21 cellular contexts compared by ENCODE assay signal in genomic region chr9:10005206-10005605, GRCh38.
A peak's percentile ranks its signal among the peaks of the same experiment; 100 is the strongest.
DNase-seq lines count a peak whose midpoint lies in the region; ATAC-seq, FAIRE-seq and TF ChIP-seq lines count a peak whose summit lies in the region.
"Had no signal": no experiment of that assay in that cellular context is flagged by ENCODE, and none has a peak within 500 bp of the region (broad histone marks: within the 10 kb centered on the region; RNA-seq: fewer than 3 reads in every experiment).

No MANE protein-coding gene starts in this region.

- dilution Hi-C loops in endothelial cell of umbilical vein (cut with MboI; ENCODE audit: extremely low pct_ligation_motif_present, low sequenced_read_pairs), result no loop called here

- TF ChIP-seq POLR2A in endothelial cell of umbilical vein (IDR thresholded peaks at IDR 0.05; ENCODE audit: low read depth, low read length), result no peak

- no peak overlapping the region for H3K27ac Mint-ChIP-seq in activated CD4-positive, alpha-beta T cell treated with anti-CD3 and anti-CD28 coated beads, Interleukin-2, amount 10 ng/mL, durations not matched to agents 24 days and 14 days

- H3K27me3 ChIP-seq in HUES64 (ENCODE audit: insufficient read depth, low read length) (no peaks in the 10 kb centered on the region), SJCRH30 (no peaks in the 10 kb centered on the region), endothelial cell of umbilical vein (ENCODE audit: control insufficient read depth in 2 of 2, insufficient read depth in 2 of 2, low read length in 2 of 2) (no peaks in the 10 kb centered on the region)

- peaks cover 55% of the 10 kb centered on the region for H3K4me1 ChIP-seq in HUES64 (ENCODE audit: insufficient read depth, low read length)
- peaks cover 43% of the 10 kb centered on the region for H3K4me1 ChIP-seq in SJCRH30
- peaks cover 20% of the 10 kb centered on the region for H3K4me1 ChIP-seq in endothelial cell of umbilical vein (ENCODE audit: control insufficient read depth, extremely low read depth, insufficient read depth, low read length)

- no peaks in the 10 kb centered on the region for H3K36me3 ChIP-seq in HUES64 (ENCODE audit: insufficient read depth, low read length)
- H3K36me3 ChIP-seq in SJCRH30, result no peaks in the 10 kb centered on the region
- no peaks in the 10 kb centered on the region for H3K36me3 ChIP-seq in endothelial cell of umbilical vein (ENCODE audit: control insufficient read depth in 2 of 2, extremely low read depth in 1 of 2, insufficient read depth in 2 of 2, low read length in 2 of 2)

- no TSS peak for BruUV-seq in endothelial cell of umbilical vein (replicated peaks; lab: Mats Ljungman, UMichigan)

- no peak for TF ChIP-seq CTCF in endothelial cell of umbilical vein (IDR thresholded peaks at IDR 0.05; ENCODE audit: extremely low read depth in 1 of 2, insufficient read depth in 1 of 2, low read depth in 1 of 2, low read length in 2 of 2)

- H3K9me1 ChIP-seq in endothelial cell of umbilical vein (replicated peaks; ENCODE audit: control insufficient read depth, extremely low read depth, insufficient read depth, low read length), result no peaks in the 10 kb centered on the region

- H3K36me3 Mint-ChIP-seq in activated CD4-positive, alpha-beta T cell treated with anti-CD3 and anti-CD28 coated beads, Interleukin-2, amount 10 ng/mL, durations not matched to agents 24 days and 14 days (ENCODE audit: low read depth), result no peaks in the 10 kb centered on the region

- 90% methylated on average over 3 of the region's 4 CpGs for WGBS in HUES64

- peak overlapping the region; percentile 93 for H2AFZ ChIP-seq in endothelial cell of umbilical vein (ENCODE audit: low read depth, low read length)
- H2AFZ ChIP-seq: PC-9 had no signal

- no peaks in the 10 kb centered on the region for H4K20me1 ChIP-seq in endothelial cell of umbilical vein (replicated peaks; ENCODE audit: control insufficient read depth, extremely low read depth, insufficient read depth, low read length)

- H3K79me2 ChIP-seq in endothelial cell of umbilical vein (ENCODE audit: control insufficient read depth, insufficient read depth, low read length), result no peaks in the 10 kb centered on the region

- H3K4me3 ChIP-seq in HUES64 (ENCODE audit: low read length) (no peak overlapping the region), SJCRH30 (no peak overlapping the region), endothelial cell of umbilical vein (replicated peaks in 1 of 3; ENCODE audit: insufficient read depth in 1 of 3, low read depth in 1 of 3, low read length in 3 of 3) (no peak overlapping the region)
- H3K4me3 ChIP-seq: PC-9 had no signal

- POLR2A ChIA-PET in endothelial cell of umbilical vein (lab: Charles Lee), result no interaction called here

- ATAC-seq in left colon, result no peak

- no peak for DNase-seq in SJCRH30
- DNase-seq in endothelial cell of umbilical vein (ENCODE audit: low read depth, low spot score), result peak; percentile 47
- DNase-seq in left colon, result no peak
- DNase-seq in activated CD4-positive, alpha-beta T cell treated with anti-CD3 and anti-CD28 coated beads, Interleukin-2, amount 10 ng/mL, durations not matched to agents 24 days and 14 days, result no peak
- no peak for DNase-seq in posterior vena cava (ENCODE audit: low spot score)
- no peak for DNase-seq in activated T-cell treated with anti-CD3 and anti-CD28 coated beads for 4 hours
- DNase-seq: ACHN, DND-41, HCEC 1CT, Kasumi-1, MM.1S, NCI-H1092, NCI-H1436 treated with DMSO at 0.1 percent for 48 hours, NCI-H2081 treated with DMSO at 0.1 percent for 48 hours, NCI-H524 treated with DMSO at 0.1 percent for 48 hours, PC-9, SIG-M5 had no signal

- H3K9ac ChIP-seq in HUES64 (ENCODE audit: low read depth, low read length) (no peak overlapping the region), endothelial cell of umbilical vein (replicated peaks; ENCODE audit: extremely low read depth, insufficient read depth, low read length) (no peak overlapping the region)

- no peaks in the 10 kb centered on the region for H3K27me3 Mint-ChIP-seq in activated CD4-positive, alpha-beta T cell treated with anti-CD3 and anti-CD28 coated beads, Interleukin-2, amount 10 ng/mL, durations not matched to agents 24 days and 14 days

- H3K9me3 ChIP-seq in HUES64 (ENCODE audit: insufficient read depth, low read depth, low read length) (no peaks in the 10 kb centered on the region), SJCRH30 (replicated peaks) (no peaks in the 10 kb centered on the region), endothelial cell of umbilical vein (replicated peaks; ENCODE audit: control insufficient read depth, insufficient read depth, low read length) (no peaks in the 10 kb centered on the region)

- intact Hi-C loops in endothelial cell of umbilical vein (cut with micrococcal nuclease) (no loop called here), left colon (cut with DNase I, micrococcal nuclease) (no loop called here), posterior vena cava (cut with DNase I) (no loop called here)
- intact Hi-C loops in activated CD4-positive, alpha-beta T cell treated with anti-CD3 and anti-CD28 coated beads, Interleukin-2, amount 10 ng/mL, durations not matched to agents 24 days and 14 days (cut with micrococcal nuclease), result no loop called here

- H3K9me3 Mint-ChIP-seq in activated CD4-positive, alpha-beta T cell treated with anti-CD3 and anti-CD28 coated beads, Interleukin-2, amount 10 ng/mL, durations not matched to agents 24 days and 14 days, result no peaks in the 10 kb centered on the region

- H3K4me1 Mint-ChIP-seq in activated CD4-positive, alpha-beta T cell treated with anti-CD3 and anti-CD28 coated beads, Interleukin-2, amount 10 ng/mL, durations not matched to agents 24 days and 14 days, result no peaks in the 10 kb centered on the region

- CTCF ChIA-PET in endothelial cell of umbilical vein (lab: Charles Lee), result interaction anchor here (0.8 to 3.7 kb wide), 7 partner anchors 8 to 264 kb away, joined by 3 to 17 read pairs (median 6); no protein-coding TSS in a partner anchor

- H3K4me2 ChIP-seq in endothelial cell of umbilical vein (ENCODE audit: insufficient read depth, low read length), result no peak overlapping the region
- H3K4me2 ChIP-seq: PC-9 had no signal

- H3K4me3 Mint-ChIP-seq in activated CD4-positive, alpha-beta T cell treated with anti-CD3 and anti-CD28 coated beads, Interleukin-2, amount 10 ng/mL, durations not matched to agents 24 days and 14 days, result no peak overlapping the region

- peak; percentile 82 for FAIRE-seq in endothelial cell of umbilical vein (lab: Jason Lieb, UNC)

- peak overlapping the region; percentile 41; the same call in 1 of the 2 replicates for H3K27ac ChIP-seq in HUES64 (ENCODE audit: low read depth, low read length)
- H3K27ac ChIP-seq in SJCRH30, result 0 out of 2 replicates have a peak overlapping the region, but pooled peaks have one; percentile 15
- H3K27ac ChIP-seq in endothelial cell of umbilical vein (ENCODE audit: insufficient read depth, low read depth, low read length), result no peak overlapping the region
- H3K27ac ChIP-seq: C4-2B, HL-60, PC-9, RWPE1 had no signal

TF ChIP-seq in endothelial cell of umbilical vein, 7 proteins besides CTCF, POLR2A, EP300 and RAD21:
- TF ChIP-seq MAX (IDR thresholded peaks at IDR 0.05; ENCODE audit: insufficient read depth, insufficient read length) (no peak), EZH2 (IDR thresholded peaks at IDR 0.05; ENCODE audit: borderline replicate concordance, low read depth, low read length, severe bottlenecking) (no peak), JUN (IDR thresholded peaks at IDR 0.05; ENCODE audit: borderline replicate concordance, insufficient read depth, insufficient read length, low read depth) (no peak), POLR2AphosphoS5 (IDR thresholded peaks at IDR 0.05; ENCODE audit: insufficient read depth, low read depth, low read length) (no peak), GATA2 (IDR thresholded peaks at IDR 0.05; ENCODE audit: insufficient read depth, insufficient read length, low read depth, low read length) (no peak), FOS (IDR thresholded peaks at IDR 0.05; ENCODE audit: borderline replicate concordance, insufficient read depth, low read length) (no peak)
